10 cellular contexts compared by ENCODE assay signal in genomic region chr5:180084638-180085561, GRCh38. TPM values are rescaled to one million over a fixed set of nuclear protein-coding genes. Genes with fewer than 3 reads are reported as not detected.
DNase-seq lines count a peak whose midpoint lies in the region; ATAC-seq and TF ChIP-seq lines count a peak whose summit lies in the region.
"Had no signal": no experiment of that assay in that cellular context is flagged by ENCODE, and none has a peak within 500 bp of the region (broad histone marks: within the 10 kb centered on the region; RNA-seq: fewer than 3 reads in every experiment).

No MANE protein-coding gene starts in this region.

- no peak overlapping the region for H3K14ac ChIP-seq in IMR-90 (replicated peaks; ENCODE audit: low read depth, low read length)

- no peak overlapping the region for H3K23ac ChIP-seq in IMR-90 (ENCODE audit: low read depth, low read length)

- no peaks in the 10 kb centered on the region for H4K20me1 ChIP-seq in IMR-90 (ENCODE audit: insufficient read depth, low read length)

- H3K56ac ChIP-seq in IMR-90 (ENCODE audit: extremely low read depth, insufficient read depth, low read length), result no peak overlapping the region

- H2AK9ac ChIP-seq in IMR-90 (replicated peaks; ENCODE audit: low read depth, low read length, poor library complexity), result no peak overlapping the region

- H3K27ac ChIP-seq in IMR-90 (ENCODE audit: insufficient read depth, low read length), result no peak overlapping the region
- no peak overlapping the region for H3K27ac ChIP-seq in lower lobe of right lung
- H3K27ac ChIP-seq: vagina had no signal

- no peak overlapping the region for H2BK15ac ChIP-seq in IMR-90 (ENCODE audit: low read depth, low read length)

- H2BK120ac ChIP-seq in IMR-90 (ENCODE audit: low read depth, low read length), result no peak overlapping the region

- no peak for TF ChIP-seq POLR2A in IMR-90 (IDR thresholded peaks at IDR 0.05; ENCODE audit: low read depth, low read length)

- H3K27me3 ChIP-seq in IMR-90 (ENCODE audit: control insufficient read depth, insufficient read depth, low read length) (peaks cover 14% of the 10 kb centered on the region; the same call in 1 of the 2 replicates), lower lobe of right lung (ENCODE audit: low read depth) (no peaks in the 10 kb centered on the region)
- H3K27me3 ChIP-seq: vagina had no signal

- H3K36me3 ChIP-seq in IMR-90 (ENCODE audit: control insufficient read depth, insufficient read depth, low read length) (no peaks in the 10 kb centered on the region), lower lobe of right lung (no peaks in the 10 kb centered on the region)
- H3K36me3 ChIP-seq: vagina had no signal

- H4K91ac ChIP-seq in IMR-90 (ENCODE audit: insufficient read depth, low read depth, low read length), result no peak overlapping the region

- H4K8ac ChIP-seq in IMR-90 (ENCODE audit: low read depth in 2 of 2, low read length in 2 of 2), result no peak overlapping the region

- POLR2A ChIA-PET in IMR-90 (lab: Charles Lee; ENCODE audit: unreplicated experiment), result no interaction called here

- no peak overlapping the region for H2AFZ ChIP-seq in IMR-90 (replicated peaks; ENCODE audit: low read length, poor library complexity)

- no peak overlapping the region for H3K18ac ChIP-seq in IMR-90 (ENCODE audit: low read depth, low read length)

- H3K9me3 ChIP-seq in IMR-90 (ENCODE audit: control insufficient read depth, insufficient read depth, low read length), result no peaks in the 10 kb centered on the region
- no peaks in the 10 kb centered on the region for H3K9me3 ChIP-seq in lower lobe of right lung
- H3K9me3 ChIP-seq: vagina had no signal

- TF ChIP-seq CTCF in IMR-90 (conservative IDR thresholded peaks at IDR 0.05; ENCODE audit: low read depth, low read length), result no peak
- TF ChIP-seq CTCF in lower lobe of right lung (IDR thresholded peaks at IDR 0.05), result no peak

- H3K4me1 ChIP-seq in IMR-90 (ENCODE audit: control insufficient read depth, insufficient read depth, low read length) (no peaks in the 10 kb centered on the region), lower lobe of right lung (peaks cover 9% of the 10 kb centered on the region)
- H3K4me1 ChIP-seq: vagina had no signal

- BruUV-seq in IMR-90 (replicated peaks; lab: Mats Ljungman, UMichigan), result no TSS peak

- in situ Hi-C loops in IMR-90 (cut with MboI; ENCODE audit: low sequenced_read_pairs), result no loop called here

- no peak overlapping the region for H4K5ac ChIP-seq in IMR-90 (ENCODE audit: low read depth, low read length)

- no peak overlapping the region for H3K4ac ChIP-seq in IMR-90 (ENCODE audit: low read depth, low read length)

- intact Hi-C loops in IMR-90 (cut with micrococcal nuclease) (no loop called here), lower lobe of right lung (cut with DNase I) (no loop called here), posterior vena cava (cut with DNase I) (loop anchor here in 1 of 2 donors (10.0 kb wide), 1 partner anchor 1190 kb away; the partner anchor contains the start of gene ZFP2)

- H3K9me1 ChIP-seq in IMR-90 (ENCODE audit: insufficient read depth, low read length), result no peaks in the 10 kb centered on the region

- 0 out of 2 replicates have a peak overlapping the region, but pooled peaks have one; percentile 12 for H3K4me2 ChIP-seq in IMR-90 (ENCODE audit: low read depth, low read length)

- H2BK20ac ChIP-seq in IMR-90 (ENCODE audit: low read depth, low read length), result no peak overlapping the region

- dilution Hi-C loops in IMR-90 (cut with HindIII; ENCODE audit: low sequenced_read_pairs, unreplicated experiment), result no loop called here

- no peak overlapping the region for H2AK5ac ChIP-seq in IMR-90 (ENCODE audit: low read depth, low read length)

- no peaks in the 10 kb centered on the region for H3K79me1 ChIP-seq in IMR-90 (ENCODE audit: low read depth in 1 of 2, low read length in 2 of 2)

- ATAC-seq in IMR-90 (ENCODE audit: low read depth), result peak; percentile 50
- ATAC-seq in lower lobe of right lung, result peak; percentile 64 to 79
- ATAC-seq in HG02870 (IDR thresholded peaks at IDR 0.05; ENCODE audit: unreplicated experiment), result no peak

- 60% methylated on average over 1 of the region's 13 CpGs; no CpG with 5 or more reads in 1 of the 2 experiments for WGBS in IMR-90 (ENCODE audit: extremely low coverage in 2 of 2, insufficient read length in 1 of 2), 2 experiments

- CTCF ChIA-PET in IMR-90 (lab: Yijun Ruan, JAX), result no interaction called here

- peak; percentile 46 for DNase-seq in CMK (ENCODE audit: low read depth)
- DNase-seq in IMR-90, result no peak
- DNase-seq in SK-N-DZ (ENCODE audit: low spot score), result peak; percentile 30
- DNase-seq in lower lobe of right lung, result peak; percentile 64
- no peak for DNase-seq in ecto neural progenitor cell (ENCODE audit: low spot score)
- no peak for DNase-seq in posterior vena cava (ENCODE audit: low spot score)
- no peak for DNase-seq in NCI-H1436 treated with DMSO at 0.1 percent for 48 hours (lab: John Stamatoyannopoulos, UW)
- DNase-seq: islet precursor cell had no signal

- H3K4me3 ChIP-seq in IMR-90 (ENCODE audit: insufficient read depth, low read depth, low read length), result no peak overlapping the region
- no peak overlapping the region for H3K4me3 ChIP-seq in lower lobe of right lung
- H3K4me3 ChIP-seq: vagina had no signal

- no peak for TF ChIP-seq RAD21 in IMR-90 (IDR thresholded peaks at IDR 0.05; ENCODE audit: low read length)

- H3K9ac ChIP-seq in IMR-90 (ENCODE audit: low read depth, low read length), result no peak overlapping the region

- no peak overlapping the region for H2BK5ac ChIP-seq in IMR-90 (ENCODE audit: low read depth, low read length, poor library complexity, severe bottlenecking)

TF ChIP-seq in IMR-90, 13 proteins besides CTCF, POLR2A, EP300 and RAD21:
- TF ChIP-seq CHD1 (IDR thresholded peaks at IDR 0.05; ENCODE audit: low read depth, low read length) (no peak), RCOR1 (IDR thresholded peaks at IDR 0.05; ENCODE audit: insufficient replicate concordance, low read length) (no peak), ELK1 (IDR thresholded peaks at IDR 0.05; ENCODE audit: borderline replicate concordance, low read depth, low read length) (no peak), MXI1 (IDR thresholded peaks at IDR 0.05; ENCODE audit: borderline replicate concordance, low read depth, low read length) (no peak), SMC3 (IDR thresholded peaks at IDR 0.05; ENCODE audit: low read depth, low read length) (no peak), USF2 (IDR thresholded peaks at IDR 0.05; ENCODE audit: low read depth, low read length) (no peak), NFE2L2 (IDR thresholded peaks at IDR 0.05; ENCODE audit: low read depth, low read length) (no peak), FOS (IDR thresholded peaks at IDR 0.05; ENCODE audit: low read depth, low read length) (no peak), RFX5 (IDR thresholded peaks at IDR 0.05; ENCODE audit: low read depth, low read length) (no peak), BHLHE40 (IDR thresholded peaks at IDR 0.05; ENCODE audit: low read depth, low read length) (no peak), CEBPB (IDR thresholded peaks at IDR 0.05; ENCODE audit: low read depth, low read length) (no peak)

RNA-seq across cellular contexts. Expression of gene RNF130, which starts 13.3 kb away (rescaled TPM):
- 12.5 and 12.9 TPM in 2 replicates for total RNA-seq in IMR-90 (2012; rRNA removed)
- polyA plus RNA-seq in IMR-90 (2012; rRNA removed), result 18.5 and 21.7 TPM in 2 replicates
- polyA plus RNA-seq in IMR-90 (2012; cell fraction: cytosol; rRNA removed), result 13.6 and 14.2 TPM in 2 replicates
- polyA plus RNA-seq in IMR-90 (2012; cell fraction: nucleus; rRNA removed; ENCODE audit: low replicate concordance), result 6.1 and 22.1 TPM in 2 replicates
- polyA plus RNA-seq in SK-N-DZ (2014; cell fraction: cytosol; rRNA removed), result 72.2 and 74.9 TPM in 2 replicates
- 58.5 and 68.0 TPM in 2 replicates for polyA plus RNA-seq in SK-N-DZ (2014; cell fraction: nucleus; rRNA removed)
- total RNA-seq in lower lobe of right lung, result 139 TPM
- total RNA-seq in posterior vena cava, result 10 to 100 TPM; 66.6 to 80.3 TPM

Comparison
In these comparisons a context has a peak if more than half of its experiments do, and no peak if none do; other contexts are left out.
1. DNase-seq: peak in CMK (single experiment), SK-N-DZ (single experiment) and lower lobe of right lung (single experiment); none in IMR-90 (single experiment), ecto neural progenitor cell (single experiment), posterior vena cava (single experiment) and NCI-H1436 treated with DMSO at 0.1 percent for 48 hours (single experiment).